ENCODE assay signal across 2 cellular contexts in genomic region chr4:77375866-77376607, GRCh38.
TF ChIP-seq lines count a peak whose summit lies in the region.

No MANE protein-coding gene starts in this region.

TF ChIP-seq in GM23338, 12 proteins besides CTCF, POLR2A, EP300 and RAD21 (continued from another document):
- TF ChIP-seq REST (IDR thresholded peaks at IDR 0.05; ENCODE audit: unreplicated experiment) (no peak), CREB1 (CRISPR knock-in tag; IDR thresholded peaks at IDR 0.05; ENCODE audit: low read depth) (no peak), EZH2 (IDR thresholded peaks at IDR 0.05; ENCODE audit: low read depth, unreplicated experiment) (no peak), STAT1 (IDR thresholded peaks at IDR 0.05; ENCODE audit: unreplicated experiment) (no peak), EZH2phosphoT487 (IDR thresholded peaks at IDR 0.05; ENCODE audit: unreplicated experiment) (no peak), ZNF331 (CRISPR knock-in tag; IDR thresholded peaks at IDR 0.05; ENCODE audit: low read depth) (no peak), ZNF462 (CRISPR knock-in tag; IDR thresholded peaks at IDR 0.05) (no peak), NANOG (IDR thresholded peaks at IDR 0.05; ENCODE audit: borderline replicate concordance) (no peak), POLR2AphosphoS5 (IDR thresholded peaks at IDR 0.05; ENCODE audit: low read depth) (no peak)

TF ChIP-seq in WTC11, 78 proteins besides CTCF, POLR2A, EP300 and RAD21 (continued from another document):
- TF ChIP-seq E2F5 (CRISPR knock-in tag; IDR thresholded peaks at IDR 0.05) (no peak), NFE2L1 (CRISPR knock-in tag; IDR thresholded peaks at IDR 0.05) (no peak), SMAD3 (CRISPR knock-in tag; IDR thresholded peaks at IDR 0.05; ENCODE audit: borderline replicate concordance) (no peak), ZNF423 (CRISPR knock-in tag; IDR thresholded peaks at IDR 0.05) (no peak), ATF1 (CRISPR knock-in tag; IDR thresholded peaks at IDR 0.05) (no peak)
TF ChIP-seq in WTC11: peak in this region for 0.
